Comparison of ENCODE assay signal across 8 cellular contexts in the genomic region with DNA sequence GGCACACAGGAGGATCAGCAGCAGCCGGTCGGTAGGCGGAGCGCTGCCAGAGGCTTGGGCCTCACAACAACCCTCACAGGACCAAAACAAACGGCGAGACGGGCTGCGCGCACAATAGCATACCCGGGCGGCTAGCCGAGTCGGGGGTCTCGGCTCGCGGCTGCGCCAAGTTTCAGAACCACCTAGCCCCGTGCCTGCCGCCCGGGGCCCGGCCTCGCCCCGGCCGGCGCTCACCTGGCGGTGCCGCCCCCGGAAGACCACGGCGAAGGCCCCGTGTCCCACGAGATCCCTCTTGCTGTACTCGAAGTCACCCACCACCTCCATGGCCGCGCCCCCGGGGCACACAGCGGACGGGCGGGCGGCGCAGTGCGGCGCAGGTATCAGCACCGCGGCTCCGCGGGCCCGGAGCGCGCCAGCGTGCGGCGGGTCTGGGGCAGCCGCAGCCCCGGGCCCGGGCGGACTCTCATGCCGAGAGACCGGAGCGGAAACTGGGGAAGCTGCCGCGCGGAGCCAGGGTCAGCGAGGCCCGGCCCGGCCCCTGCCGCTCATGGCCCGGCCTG. TPM values are rescaled to one million over a fixed set of nuclear protein-coding genes. Genes with fewer than 3 reads are reported as not detected.
A peak's percentile ranks its signal among the peaks of the same experiment; 100 is the strongest.
DNase-seq lines count a peak whose midpoint lies in the region; ATAC-seq and TF ChIP-seq lines count a peak whose summit lies in the region.

No MANE protein-coding gene starts in this region.

- H3K36me3 ChIP-seq in neutrophil (no peaks in the 10 kb centered on the region), thoracic aorta (no peaks in the 10 kb centered on the region)

- H3K9me3 ChIP-seq in neutrophil (no peaks in the 10 kb centered on the region), thoracic aorta (no peaks in the 10 kb centered on the region)

- peak overlapping the region; percentile 43 for H3K4me3 ChIP-seq in HL-60 (replicated peaks; ENCODE audit: insufficient read depth, low read length)
- H3K4me3 ChIP-seq in neutrophil (ENCODE audit: low read depth in 1 of 2, low read length in 1 of 2) = peak overlapping the region; percentile 52 to 64
- H3K4me3 ChIP-seq in thoracic aorta = peak overlapping the region; percentile 83

- H3K27me3 ChIP-seq in HL-60 (ENCODE audit: insufficient read depth, poor library complexity, severe bottlenecking) (no peaks in the 10 kb centered on the region), neutrophil (peaks cover 45% of the 10 kb centered on the region), thoracic aorta (replicated peaks; ENCODE audit: insufficient read depth) (no peaks in the 10 kb centered on the region)

- peak; percentile 73 for ATAC-seq in Right ventricle myocardium inferior
- ATAC-seq in thoracic aorta (ENCODE audit: insufficient number of reproducible peaks, low FRiP score, low read depth) = peak; percentile 23

- H3K9me3 Mint-ChIP-seq in activated naive CD8-positive, alpha-beta T cell (ENCODE audit: low read depth) = no peaks in the 10 kb centered on the region

- peak overlapping the region; percentile 34 for H3K27ac Mint-ChIP-seq in activated naive CD8-positive, alpha-beta T cell

- in situ Hi-C loops in SK-MEL-5 (cut with HindIII; ENCODE audit: low pct_unique_long_range_greater_than_20kb, low sequenced_read_pairs) = no loop called here

- intact Hi-C loops in Right ventricle myocardium inferior (cut with DNase I) = no loop called here

- H3K27me3 Mint-ChIP-seq in activated naive CD8-positive, alpha-beta T cell = no peaks in the 10 kb centered on the region

- H3K27ac ChIP-seq in HL-60 (replicated peaks) (no peak overlapping the region), neutrophil (no peak overlapping the region), thoracic aorta (peak overlapping the region; percentile 77 to 79)

- DNase-seq in NCI-H1417 (lab: John Stamatoyannopoulos, UW) (peak; percentile 12 to 83 (median 73)), NCI-H1417 treated with DMSO at 0.1 percent for 48 hours (lab: John Stamatoyannopoulos, UW) (no peak), HL-60 (ENCODE audit: low read depth in 1 of 2, low spot score in 1 of 2) (peak in 1 of 2 experiments; percentile 28), SK-MEL-5 (ENCODE audit: low read depth, low spot score) (peak; percentile 44), Right ventricle myocardium inferior (ENCODE audit: missing footprints) (peak; percentile 87), thoracic aorta (ENCODE audit: low spot score) (no peak)

- no peaks in the 10 kb centered on the region for H3K36me3 Mint-ChIP-seq in activated naive CD8-positive, alpha-beta T cell

- H3K4me1 Mint-ChIP-seq in activated naive CD8-positive, alpha-beta T cell (ENCODE audit: low read depth) = peaks cover 37% of the 10 kb centered on the region

- H3K4me3 Mint-ChIP-seq in activated naive CD8-positive, alpha-beta T cell = peak overlapping the region; percentile 79

- H3K4me1 ChIP-seq in neutrophil (ENCODE audit: control insufficient read depth in 1 of 2, insufficient read depth in 1 of 2, low read depth in 1 of 2, low read length in 1 of 2) = peaks cover 13 to 17% of the 10 kb centered on the region in 2 experiments
- peaks cover 8 to 15% of the 10 kb centered on the region in 2 donors for H3K4me1 ChIP-seq in thoracic aorta (ENCODE audit: control insufficient read depth in 1 of 2, low read depth in 2 of 2)

- TF ChIP-seq CTCF in HL-60 (IDR thresholded peaks at IDR 0.05; ENCODE audit: insufficient read depth, low read length) (no peak), neutrophil (IDR thresholded peaks at IDR 0.05) (no peak), thoracic aorta (IDR thresholded peaks at IDR 0.05) (no peak)

RNA-seq across cellular contexts. Expression of gene ULK2, which starts 0.6 kb away (rescaled TPM):
- total RNA-seq in SK-MEL-5 (2014; rRNA removed; shearing (Covaris generic)) = 6.5 and 7.6 TPM in 2 replicates
- polyA plus RNA-seq in SK-MEL-5 (2015; cell fraction: cytosol; rRNA removed) = 3.7 and 6.5 TPM in 2 replicates
- 11.0 and 14.0 TPM in 2 replicates for polyA plus RNA-seq in SK-MEL-5 (2015; cell fraction: nucleus; rRNA removed)
- total RNA-seq in Right ventricle myocardium inferior (14.7 TPM), thoracic aorta (10 to 100 TPM; 24.8 TPM)

Comparison
In these comparisons a context has a peak if more than half of its experiments do, and no peak if none do; other contexts are left out.
1. DNase-seq: peak in NCI-H1417 (3 of 3), SK-MEL-5 (single experiment) and Right ventricle myocardium inferior (single experiment); none in NCI-H1417 treated with DMSO at 0.1 percent for 48 hours (single experiment) and thoracic aorta (single experiment).
2. H3K27ac ChIP-seq: peak in thoracic aorta (2 of 2); none in HL-60 (single experiment) and neutrophil (single experiment).
3. Peak in every context shown above with its lines, with median percentiles within 50 percentile points of each other: H3K4me3 ChIP-seq.